In genomic region chr18:62603211-62603610, GRCh38 we compare ENCODE assay signal across 22 cellular contexts.
DNase-seq lines count a peak whose midpoint lies in the region; ATAC-seq, FAIRE-seq and TF ChIP-seq lines count a peak whose summit lies in the region.
"Had no signal": no experiment of that assay in that cellular context is flagged by ENCODE, and none has a peak within 500 bp of the region (broad histone marks: within the 10 kb centered on the region; RNA-seq: fewer than 3 reads in every experiment).

No MANE protein-coding gene starts in this region.

- H2AK5ac ChIP-seq in neuronal stem cell (ENCODE audit: low read depth, low read length) = no peak overlapping the region

- H3K4me2 ChIP-seq in HepG2 (ENCODE audit: low read depth, low read length) = no peak overlapping the region
- H3K4me2 ChIP-seq in neuronal stem cell (ENCODE audit: insufficient read depth, low read length, poor library complexity, severe bottlenecking) = no peak overlapping the region
- no peak overlapping the region for H3K4me2 ChIP-seq in OCI-LY7 (ENCODE audit: low read length)
- H3K4me2 ChIP-seq: GM23338 had no signal

- no peak for TF ChIP-seq POLR2A in HepG2 (IDR thresholded peaks at IDR 0.05; ENCODE audit: insufficient read depth in 1 of 2, low read depth in 2 of 2, low read length in 2 of 2)
- TF ChIP-seq POLR2A in right lobe of liver (IDR thresholded peaks at IDR 0.05) = no peak

- no peak overlapping the region for H3K4me3 ChIP-seq in HepG2 (replicated peaks in 1 of 3; ENCODE audit: insufficient read depth in 1 of 3, low read depth in 2 of 3, low read length in 3 of 3)
- no peak overlapping the region for H3K4me3 ChIP-seq in right lobe of liver
- H3K4me3 ChIP-seq in neuronal stem cell (ENCODE audit: low read length in 2 of 2) = no peak overlapping the region
- no peak overlapping the region for H3K4me3 ChIP-seq in OCI-LY7 (ENCODE audit: low read depth, low read length, poor library complexity, severe bottlenecking)
- H3K4me3 ChIP-seq: BLaER1, GM23338 had no signal

- CTCF ChIA-PET in HepG2 (lab: Yijun Ruan, JAX; ENCODE audit: low intra/inter-chr PET ratio, low total read pairs) (no interaction called here), OCI-LY7 (lab: Charles Lee; ENCODE audit: unreplicated experiment) (no interaction called here)

- H3K23ac ChIP-seq in neuronal stem cell (ENCODE audit: low read depth, low read length, poor library complexity) = no peak overlapping the region

- no peak overlapping the region for H4K91ac ChIP-seq in neuronal stem cell (ENCODE audit: low read depth, low read length, poor library complexity)

- peak overlapping the region; percentile 74 for H3K18ac ChIP-seq in neuronal stem cell (ENCODE audit: low read length)

- no peak for TF ChIP-seq CTCF in HepG2 (CRISPR knock-in tag; IDR thresholded peaks at IDR 0.05)
- TF ChIP-seq CTCF in right lobe of liver (IDR thresholded peaks at IDR 0.05) = no peak
- TF ChIP-seq CTCF in OCI-LY7 (conservative IDR thresholded peaks at IDR 0.05; ENCODE audit: low read length) = no peak

- peaks cover 39% of the 10 kb centered on the region for H3K4me1 ChIP-seq in HepG2 (ENCODE audit: insufficient read depth, low read length)
- no peaks in the 10 kb centered on the region for H3K4me1 ChIP-seq in right lobe of liver
- peaks cover 11% of the 10 kb centered on the region in 2 donors for H3K4me1 ChIP-seq in neuronal stem cell (ENCODE audit: control insufficient read depth in 2 of 2, insufficient read depth in 1 of 2, low read depth in 1 of 2, low read length in 2 of 2)
- H3K4me1 ChIP-seq in OCI-LY7 (ENCODE audit: insufficient read depth, low read length, poor library complexity, severe bottlenecking) = no peaks in the 10 kb centered on the region
- H3K4me1 ChIP-seq: Caco-2 had no signal

- H3K36me3 ChIP-seq in HepG2 (replicated peaks in 1 of 2; ENCODE audit: control insufficient read depth in 1 of 2, insufficient read depth in 2 of 2, low read length in 2 of 2) = no peaks in the 10 kb centered on the region
- no peaks in the 10 kb centered on the region for H3K36me3 ChIP-seq in right lobe of liver
- no peaks in the 10 kb centered on the region for H3K36me3 ChIP-seq in neuronal stem cell (replicated peaks in 1 of 2; ENCODE audit: control insufficient read depth in 2 of 2, insufficient read depth in 2 of 2, low read length in 2 of 2)
- H3K36me3 ChIP-seq in OCI-LY7 (ENCODE audit: insufficient read depth, low read length) = no peaks in the 10 kb centered on the region
- H3K36me3 ChIP-seq: BLaER1 had no signal

- H3K4ac ChIP-seq in neuronal stem cell (ENCODE audit: low read length) = no peak overlapping the region

- no peak overlapping the region for H2BK120ac ChIP-seq in neuronal stem cell (ENCODE audit: low read depth, low read length)

- H3K9ac ChIP-seq in HepG2 (ENCODE audit: insufficient read depth, low read depth, low read length) (no peak overlapping the region), neuronal stem cell (ENCODE audit: low read depth, low read length, poor library complexity) (no peak overlapping the region)
- H3K9ac ChIP-seq: BLaER1 had no signal

- BruUV-seq in HepG2 (replicated peaks; lab: Mats Ljungman, UMichigan) (no TSS peak), OCI-LY7 (replicated peaks; lab: Mats Ljungman, UMichigan) (no TSS peak)

- peak overlapping the region; percentile 20 for H2BK15ac ChIP-seq in neuronal stem cell (ENCODE audit: low read length)

- no peak for DNase-seq in HepG2 (ENCODE audit: low spot score)
- no peak for DNase-seq in right lobe of liver
- peak; percentile 43 for DNase-seq in left kidney (ENCODE audit: low read depth, low spot score)
- no peak for DNase-seq in neuronal stem cell (ENCODE audit: low spot score)
- DNase-seq in RKO (ENCODE audit: low spot score) = no peak
- no peak for DNase-seq in OCI-LY7 (ENCODE audit: low spot score)
- no peak for DNase-seq in middle frontal gyrus (ENCODE audit: extremely low spot score, low spot score)
- DNase-seq: Caco-2; CD4-positive, CD25-positive, alpha-beta regulatory T cell; CD8-positive, alpha-beta T cell; DMS153; DND-41; H9 had no signal

- H2AFZ ChIP-seq in HepG2 (ENCODE audit: low read length) = no peak overlapping the region
- no peak overlapping the region for H2AFZ ChIP-seq in neuronal stem cell (ENCODE audit: low read length)
- no peak overlapping the region for H2AFZ ChIP-seq in OCI-LY7 (ENCODE audit: low read length)

- no peaks in the 10 kb centered on the region for H3K9me2 ChIP-seq in OCI-LY7 (ENCODE audit: insufficient read depth, low read length)

- FAIRE-seq in HepG2 (lab: Jason Lieb, UNC) = no peak
- FAIRE-seq: A204.1, G401.6, GM12892, GM19239 had no signal

- in situ Hi-C loops in HepG2 (cut with HindIII; ENCODE audit: extremely low pct_ligation_motif_present, low pct_unique_long_range_greater_than_20kb) = loop anchor here (25.0 kb wide), 1 partner anchor 384 kb away; no protein-coding TSS in a partner anchor

- no peak overlapping the region for H3K14ac ChIP-seq in neuronal stem cell (ENCODE audit: low read length)

- no peak overlapping the region for H3K27ac ChIP-seq in HepG2 (ENCODE audit: extremely low read length, insufficient read depth, low read length)
- H3K27ac ChIP-seq in right lobe of liver = no peak overlapping the region
- H3K27ac ChIP-seq in neuronal stem cell (replicated peaks; ENCODE audit: low read length) = no peak overlapping the region
- no peak overlapping the region for H3K27ac ChIP-seq in OCI-LY7 (ENCODE audit: low read depth, low read length, poor library complexity, severe bottlenecking)
- H3K27ac ChIP-seq: 22Rv1, C4-2B had no signal

- H4K8ac ChIP-seq in neuronal stem cell (ENCODE audit: low read depth, low read length) = no peak overlapping the region

- WGBS in HepG2 (ENCODE audit: low lambda C conversion rate) = 6% methylated on average over 6 of the region's 6 CpGs
- WGBS in right lobe of liver (ENCODE audit: insufficient coverage, low coverage, low lambda C conversion rate, missing lambda C conversion rate) = 60% methylated on average over 1 of the region's 6 CpGs
- WGBS in neuronal stem cell (ENCODE audit: extremely low coverage in 2 of 2, insufficient read length in 2 of 2, insufficient replicate concordance in 1 of 2), 2 donors = no CpG with 5 or more reads among the region's 6 CpGs

- H4K20me1 ChIP-seq in HepG2 (ENCODE audit: insufficient read depth, low read length) (no peaks in the 10 kb centered on the region), OCI-LY7 (ENCODE audit: insufficient read depth, low read length) (no peaks in the 10 kb centered on the region)
- H4K20me1 ChIP-seq: BLaER1 had no signal

- TF ChIP-seq RAD21 in HepG2 (CRISPR knock-in tag; IDR thresholded peaks at IDR 0.05) = no peak

- POLR2A ChIA-PET in HepG2 (lab: Yijun Ruan, JAX) (no interaction called here), OCI-LY7 (lab: Charles Lee) (no interaction called here)

- peak overlapping the region; percentile 61 for H2BK5ac ChIP-seq in neuronal stem cell (ENCODE audit: low read length)

- intact Hi-C loops in HepG2 (cut with micrococcal nuclease; ENCODE audit: unreplicated experiment) = no loop called here
- intact Hi-C loops in right lobe of liver (cut with DNase I) = no loop called here
- intact Hi-C loops in OCI-LY7 (cut with micrococcal nuclease; ENCODE audit: unreplicated experiment) = no loop called here

- peaks cover 6% of the 10 kb centered on the region; the same call in 1 of the 2 replicates for H3K9me3 ChIP-seq in HepG2 (ENCODE audit: low read length)
- H3K9me3 ChIP-seq in right lobe of liver = no peaks in the 10 kb centered on the region
- H3K9me3 ChIP-seq in neuronal stem cell (replicated peaks in 1 of 2; ENCODE audit: control insufficient read depth in 2 of 2, insufficient read depth in 1 of 2, low read depth in 1 of 2, low read length in 2 of 2) = peaks cover 3 to 6% of the 10 kb centered on the region in 2 donors
- H3K9me3 ChIP-seq in OCI-LY7 (ENCODE audit: low read length) = no peaks in the 10 kb centered on the region
- H3K9me3 ChIP-seq: Caco-2 had no signal

- TF ChIP-seq EP300 in HepG2 (IDR thresholded peaks at IDR 0.05; ENCODE audit: low read depth in 2 of 2, low read length in 2 of 2) (no peak), HepG2 (CRISPR knock-in tag; IDR thresholded peaks at IDR 0.05; ENCODE audit: borderline replicate concordance) (no peak)

- no peak for ATAC-seq in HepG2
- no peak for ATAC-seq in right lobe of liver
- ATAC-seq: CD8-positive, alpha-beta T cell; GM23338; HCT116 had no signal

- no peaks in the 10 kb centered on the region for H3K79me2 ChIP-seq in HepG2 (ENCODE audit: insufficient read depth, low read length)
- no peaks in the 10 kb centered on the region for H3K79me2 ChIP-seq in OCI-LY7 (ENCODE audit: insufficient read depth, low read depth, low read length)

- no peak overlapping the region for H2BK12ac ChIP-seq in neuronal stem cell (ENCODE audit: low read length)

- H3K79me1 ChIP-seq in neuronal stem cell (ENCODE audit: low read depth, low read length) = no peaks in the 10 kb centered on the region

- H3K27me3 ChIP-seq in HepG2 (ENCODE audit: control insufficient read depth in 1 of 2, insufficient read depth in 2 of 2, low read length in 2 of 2) = peaks cover 2 to 43% of the 10 kb centered on the region in 2 experiments; a peak in 4 of 5 replicates
- H3K27me3 ChIP-seq in right lobe of liver = no peaks in the 10 kb centered on the region
- peaks cover 0 to 15% (median 2%) of the 10 kb centered on the region in 3 experiments for H3K27me3 ChIP-seq in neuronal stem cell (ENCODE audit: control insufficient read depth in 3 of 3, insufficient read depth in 3 of 3, low read depth in 1 of 3, low read length in 3 of 3)

TF ChIP-seq in HepG2, 621 proteins besides CTCF, POLR2A, EP300 and RAD21:
- TF ChIP-seq CREB1 (IDR thresholded peaks at IDR 0.05) = 0 out of 2 replicates have a peak, but pooled peaks have one; percentile 15
- TF ChIP-seq CREB1 (CRISPR knock-in tag; IDR thresholded peaks at IDR 0.05) = no peak
- no peak for TF ChIP-seq ZFP37 (CRISPR knock-in tag; IDR thresholded peaks at IDR 0.05; ENCODE audit: borderline replicate concordance)
